ENCODE assay signal across 11 cellular contexts in the genomic region with DNA sequence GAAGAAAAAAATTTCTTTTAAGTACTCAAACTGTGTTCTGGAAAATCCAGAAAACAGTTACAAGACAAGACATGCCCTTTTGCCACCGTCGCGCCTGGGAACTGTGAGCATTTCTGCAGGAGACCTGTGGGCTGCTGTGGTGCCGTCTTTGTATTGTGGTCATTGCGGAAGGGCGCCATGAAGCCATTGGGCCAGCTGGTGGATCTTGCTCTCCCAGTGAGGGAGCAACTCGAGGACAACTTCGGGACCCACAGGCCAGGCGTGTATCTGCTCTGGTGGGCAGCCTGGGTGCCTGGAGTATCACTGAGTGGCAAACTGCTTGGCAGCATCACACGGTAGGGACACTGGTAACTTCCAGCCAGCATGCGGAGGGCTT. TPM values are rescaled to one million over a fixed set of nuclear protein-coding genes. Genes with fewer than 3 reads are reported as not detected.
DNase-seq lines count a peak whose midpoint lies in the region; ATAC-seq, FAIRE-seq and TF ChIP-seq lines count a peak whose summit lies in the region.
"Had no signal": no experiment of that assay in that cellular context is flagged by ENCODE, and none has a peak within 500 bp of the region (broad histone marks: within the 10 kb centered on the region; RNA-seq: fewer than 3 reads in every experiment).

No MANE protein-coding gene starts in this region.

- no peaks in the 10 kb centered on the region for H3K79me2 ChIP-seq in endothelial cell of umbilical vein (ENCODE audit: control insufficient read depth, insufficient read depth, low read length)

- FAIRE-seq in endothelial cell of umbilical vein (lab: Jason Lieb, UNC) = no peak

- H3K36me3 ChIP-seq in endothelial cell of umbilical vein (ENCODE audit: control insufficient read depth in 2 of 2, extremely low read depth in 1 of 2, insufficient read depth in 2 of 2, low read length in 2 of 2) = no peaks in the 10 kb centered on the region
- H3K36me3 ChIP-seq: uterus had no signal

- H3K9me3 Mint-ChIP-seq in activated CD8-positive, alpha-beta memory T cell treated with anti-CD3 and anti-CD28 coated beads, Interleukin-2, amount 10 ng/mL, durations not matched to agents 7 days and 5 days (ENCODE audit: low read depth) = no peaks in the 10 kb centered on the region
- H3K9me3 Mint-ChIP-seq in stimulated activated naive B cell treated with anti-CD40 and anti-IgM and Interleukin-4, amounts not matched to agents 10 μg/mL and 1 μg/mL and 100 μg/mL, for 72 hours = no peaks in the 10 kb centered on the region

- peak overlapping the region; percentile 55 for H3K4me3 Mint-ChIP-seq in activated CD8-positive, alpha-beta memory T cell treated with anti-CD3 and anti-CD28 coated beads, Interleukin-2, amount 10 ng/mL, durations not matched to agents 7 days and 5 days
- no peak overlapping the region for H3K4me3 Mint-ChIP-seq in stimulated activated naive B cell treated with anti-CD40 and anti-IgM and Interleukin-4, amounts not matched to agents 10 μg/mL and 1 μg/mL and 100 μg/mL, for 72 hours

- no peaks in the 10 kb centered on the region for H3K9me3 ChIP-seq in endothelial cell of umbilical vein (replicated peaks; ENCODE audit: control insufficient read depth, insufficient read depth, low read length)
- H3K9me3 ChIP-seq: uterus had no signal

- TF ChIP-seq CTCF in RWPE1 (conservative IDR thresholded peaks at IDR 0.05; ENCODE audit: low read depth) (no peak), endothelial cell of umbilical vein (IDR thresholded peaks at IDR 0.05; ENCODE audit: extremely low read depth in 1 of 2, insufficient read depth in 1 of 2, low read depth in 1 of 2, low read length in 2 of 2) (no peak)

- H3K4me2 ChIP-seq in endothelial cell of umbilical vein (ENCODE audit: insufficient read depth, low read length) = no peak overlapping the region

- no peak overlapping the region for H3K9ac ChIP-seq in endothelial cell of umbilical vein (replicated peaks; ENCODE audit: extremely low read depth, insufficient read depth, low read length)

- dilution Hi-C loops in endothelial cell of umbilical vein (cut with MboI; ENCODE audit: extremely low pct_ligation_motif_present, low sequenced_read_pairs) = no loop called here

- peak overlapping the region; percentile 89 for H3K27ac Mint-ChIP-seq in activated CD8-positive, alpha-beta memory T cell treated with anti-CD3 and anti-CD28 coated beads, Interleukin-2, amount 10 ng/mL, durations not matched to agents 7 days and 5 days
- peak overlapping the region; percentile 80 for H3K27ac Mint-ChIP-seq in stimulated activated naive B cell treated with anti-CD40 and anti-IgM and Interleukin-4, amounts not matched to agents 10 μg/mL and 1 μg/mL and 100 μg/mL, for 72 hours

- no peaks in the 10 kb centered on the region for H3K27me3 ChIP-seq in endothelial cell of umbilical vein (ENCODE audit: control insufficient read depth in 2 of 2, insufficient read depth in 2 of 2, low read length in 2 of 2)
- H3K27me3 ChIP-seq: uterus had no signal

- peaks cover 47% of the 10 kb centered on the region for H3K4me1 Mint-ChIP-seq in activated CD8-positive, alpha-beta memory T cell treated with anti-CD3 and anti-CD28 coated beads, Interleukin-2, amount 10 ng/mL, durations not matched to agents 7 days and 5 days
- peaks cover 29 to 66% of the 10 kb centered on the region in 2 donors for H3K4me1 Mint-ChIP-seq in stimulated activated naive B cell treated with anti-CD40 and anti-IgM and Interleukin-4, amounts not matched to agents 10 μg/mL and 1 μg/mL and 100 μg/mL, for 72 hours

- peak overlapping the region; percentile 6; the same call in 1 of the 2 replicates for H3K27ac ChIP-seq in RWPE1
- no peak overlapping the region for H3K27ac ChIP-seq in endothelial cell of umbilical vein (ENCODE audit: insufficient read depth, low read depth, low read length)
- H3K27ac ChIP-seq: uterus had no signal

- H3K27me3 Mint-ChIP-seq in activated CD8-positive, alpha-beta memory T cell treated with anti-CD3 and anti-CD28 coated beads, Interleukin-2, amount 10 ng/mL, durations not matched to agents 7 days and 5 days = no peaks in the 10 kb centered on the region
- H3K27me3 Mint-ChIP-seq in stimulated activated naive B cell treated with anti-CD40 and anti-IgM and Interleukin-4, amounts not matched to agents 10 μg/mL and 1 μg/mL and 100 μg/mL, for 72 hours = no peaks in the 10 kb centered on the region

- H3K36me3 Mint-ChIP-seq in activated CD8-positive, alpha-beta memory T cell treated with anti-CD3 and anti-CD28 coated beads, Interleukin-2, amount 10 ng/mL, durations not matched to agents 7 days and 5 days = peaks cover 3% of the 10 kb centered on the region
- peaks cover 0 to under 1% of the 10 kb centered on the region in 2 donors for H3K36me3 Mint-ChIP-seq in stimulated activated naive B cell treated with anti-CD40 and anti-IgM and Interleukin-4, amounts not matched to agents 10 μg/mL and 1 μg/mL and 100 μg/mL, for 72 hours

- ATAC-seq in activated CD8-positive, alpha-beta memory T cell treated with anti-CD3 and anti-CD28 coated beads, Interleukin-2, amount 10 ng/mL, durations not matched to agents 7 days and 5 days = no peak
- no peak for ATAC-seq in stimulated activated naive B cell treated with anti-CD40 and anti-IgM and Interleukin-4, amounts not matched to agents 10 μg/mL and 1 μg/mL and 100 μg/mL, for 72 hours (replicated peaks)
- ATAC-seq in HG03520 (IDR thresholded peaks at IDR 0.05; ENCODE audit: unreplicated experiment) = no peak
- no peak for ATAC-seq in HG02623 (IDR thresholded peaks at IDR 0.05; ENCODE audit: unreplicated experiment)
- no peak for ATAC-seq in GM21447 (IDR thresholded peaks at IDR 0.05; ENCODE audit: unreplicated experiment)
- ATAC-seq: HCT116 had no signal

- H3K4me3 ChIP-seq in endothelial cell of umbilical vein (replicated peaks in 1 of 3; ENCODE audit: insufficient read depth in 1 of 3, low read depth in 1 of 3, low read length in 3 of 3) = no peak overlapping the region
- H3K4me3 ChIP-seq: uterus had no signal

- no TSS peak for BruUV-seq in endothelial cell of umbilical vein (replicated peaks; lab: Mats Ljungman, UMichigan)

- H2AFZ ChIP-seq in endothelial cell of umbilical vein (ENCODE audit: low read depth, low read length) = peak overlapping the region; percentile 12

- POLR2A ChIA-PET in RWPE1 (lab: Yijun Ruan, JAX; ENCODE audit: low non-redundant PET) (no interaction called here), endothelial cell of umbilical vein (lab: Charles Lee) (no interaction called here)

- H3K9me1 ChIP-seq in endothelial cell of umbilical vein (replicated peaks; ENCODE audit: control insufficient read depth, extremely low read depth, insufficient read depth, low read length) = no peaks in the 10 kb centered on the region

- no peak for DNase-seq in activated CD8-positive, alpha-beta memory T cell treated with anti-CD3 and anti-CD28 coated beads, Interleukin-2, amount 10 ng/mL, durations not matched to agents 7 days and 5 days
- no peak for DNase-seq in activated CD8-positive, alpha-beta memory T cell treated with anti-CD3 and anti-CD28 coated beads, Interleukin-2, amount 50 U/mL, for 48 hours
- DNase-seq in RWPE1 (ENCODE audit: low spot score) (no peak), endothelial cell of umbilical vein (ENCODE audit: low read depth, low spot score) (no peak)
- DNase-seq in stimulated activated naive B cell treated with anti-CD40 and anti-IgM and Interleukin-4, amounts not matched to agents 10 μg/mL and 1 μg/mL and 100 μg/mL, for 72 hours = no peak
- DNase-seq: caudate nucleus, uterus had no signal

- peaks cover 8% of the 10 kb centered on the region for H3K4me1 ChIP-seq in endothelial cell of umbilical vein (ENCODE audit: control insufficient read depth, extremely low read depth, insufficient read depth, low read length)

- no peaks in the 10 kb centered on the region for H4K20me1 ChIP-seq in endothelial cell of umbilical vein (replicated peaks; ENCODE audit: control insufficient read depth, extremely low read depth, insufficient read depth, low read length)

- TF ChIP-seq POLR2A in endothelial cell of umbilical vein (IDR thresholded peaks at IDR 0.05; ENCODE audit: low read depth, low read length) = no peak

- CTCF ChIA-PET in activated CD8-positive, alpha-beta memory T cell treated with anti-CD3 and anti-CD28 coated beads, Interleukin-2, amount 10 ng/mL, durations not matched to agents 7 days and 5 days (lab: Charles Lee) = interaction anchor here (2.7 kb wide), 1 partner anchor 11 kb away, joined by 10 read pairs; no protein-coding TSS in a partner anchor
- CTCF ChIA-PET in RWPE1 (lab: Yijun Ruan, JAX) (interaction anchor here (0.5 to 1.0 kb wide), 2 partner anchors 11 to 1171 kb away, joined by 3 read pairs; no protein-coding TSS in a partner anchor), endothelial cell of umbilical vein (lab: Charles Lee) (interaction anchor here (2.1 kb wide), 1 partner anchor 11 kb away, joined by 11 read pairs; no protein-coding TSS in a partner anchor)

- intact Hi-C loops in endothelial cell of umbilical vein (cut with micrococcal nuclease) = no loop called here

RNA-seq across cellular contexts. Expression of a gene that starts 3.8 kb away (rescaled TPM):
- total RNA-seq in activated CD8-positive, alpha-beta memory T cell treated with anti-CD3 and anti-CD28 coated beads, Interleukin-2, amount 10 ng/mL, durations not matched to agents 7 days and 5 days = 10 to 100 TPM; 23.4 to 30.7 TPM
- 6.3 and 11.1 TPM in 2 replicates for total RNA-seq in endothelial cell of umbilical vein
- polyA plus RNA-seq in endothelial cell of umbilical vein = 15.3 and 15.7 TPM in 2 replicates
- polyA plus RNA-seq in endothelial cell of umbilical vein (2011; cell fraction: cytosol; rRNA removed) = 12.6 and 12.9 TPM in 2 replicates
- polyA plus RNA-seq in endothelial cell of umbilical vein (2011; cell fraction: nucleus; rRNA removed) = 10.0 and 12.8 TPM in 2 replicates
- 13.2 and 16.8 TPM in 2 replicates for polyA plus RNA-seq in endothelial cell of umbilical vein (2012)
- polyA minus RNA-seq in endothelial cell of umbilical vein = 6.4 and 8.6 TPM in 2 replicates
- not detected for polyA minus RNA-seq in endothelial cell of umbilical vein (2011; cell fraction: cytosol; rRNA and poly(A)+ RNA removed)
- polyA minus RNA-seq in endothelial cell of umbilical vein (2011; cell fraction: nucleus; rRNA and poly(A)+ RNA removed) = 3.4 and 4.3 TPM in 2 replicates

RNA-seq across cellular contexts. Expression of a gene that starts 38.0 kb away (rescaled TPM):
- 10 to 100 TPM; 57.4 to 68.7 TPM for total RNA-seq in activated CD8-positive, alpha-beta memory T cell treated with anti-CD3 and anti-CD28 coated beads, Interleukin-2, amount 10 ng/mL, durations not matched to agents 7 days and 5 days
- 45.4 and 48.5 TPM in 2 replicates for total RNA-seq in endothelial cell of umbilical vein
- 32.3 and 39.0 TPM in 2 replicates for polyA plus RNA-seq in endothelial cell of umbilical vein
- 49.5 and 53.8 TPM in 2 replicates for polyA plus RNA-seq in endothelial cell of umbilical vein (2011; cell fraction: cytosol; rRNA removed)
- 33.7 and 33.9 TPM in 2 replicates for polyA plus RNA-seq in endothelial cell of umbilical vein (2011; cell fraction: nucleus; rRNA removed)
- polyA plus RNA-seq in endothelial cell of umbilical vein (2012) = 32.9 and 42.2 TPM in 2 replicates
- polyA minus RNA-seq in endothelial cell of umbilical vein = 61.8 and 62.6 TPM in 2 replicates
- polyA minus RNA-seq in endothelial cell of umbilical vein (2011; cell fraction: cytosol; rRNA and poly(A)+ RNA removed) = 36.2 TPM
- 15.6 and 17.7 TPM in 2 replicates for polyA minus RNA-seq in endothelial cell of umbilical vein (2011; cell fraction: nucleus; rRNA and poly(A)+ RNA removed)

RNA-seq across cellular contexts. Expression of a gene that starts 45.8 kb away (rescaled TPM):
- 10 to 100 TPM; 63.0 to 72.1 TPM for total RNA-seq in activated CD8-positive, alpha-beta memory T cell treated with anti-CD3 and anti-CD28 coated beads, Interleukin-2, amount 10 ng/mL, durations not matched to agents 7 days and 5 days
- total RNA-seq in endothelial cell of umbilical vein = 29.4 and 29.8 TPM in 2 replicates
- polyA plus RNA-seq in endothelial cell of umbilical vein = 21.9 and 22.0 TPM in 2 replicates
- polyA plus RNA-seq in endothelial cell of umbilical vein (2011; cell fraction: cytosol; rRNA removed) = 32.3 and 36.2 TPM in 2 replicates
- 19.5 and 20.5 TPM in 2 replicates for polyA plus RNA-seq in endothelial cell of umbilical vein (2011; cell fraction: nucleus; rRNA removed)
- 27.3 and 31.8 TPM in 2 replicates for polyA plus RNA-seq in endothelial cell of umbilical vein (2012)
- 13.7 and 16.6 TPM in 2 replicates for polyA minus RNA-seq in endothelial cell of umbilical vein
- polyA minus RNA-seq in endothelial cell of umbilical vein (2011; cell fraction: cytosol; rRNA and poly(A)+ RNA removed) = 28.5 TPM
- 6.9 and 9.0 TPM in 2 replicates for polyA minus RNA-seq in endothelial cell of umbilical vein (2011; cell fraction: nucleus; rRNA and poly(A)+ RNA removed)
